In genomic region chr3:194633349-194634004, GRCh38 we compare ENCODE assay signal across 1 cellular context.
TF ChIP-seq lines count a peak whose summit lies in the region.

Gene TMEM44 (minus strand): TSS chr3:194633419. CDS start chr3:194633215, 204 bp downstream.

TF ChIP-seq in HepG2, 621 proteins besides CTCF, POLR2A, EP300 and RAD21 (continued from another document and continues in another):
- no peak for TF ChIP-seq TSC22D2 (CRISPR knock-in tag; IDR thresholded peaks at IDR 0.05; ENCODE audit: borderline replicate concordance)
- no peak for TF ChIP-seq RBM22 (optimal IDR thresholded peaks at IDR 0.05; ENCODE audit: low read length)
- no peak for TF ChIP-seq ZNF232 (CRISPR knock-in tag; IDR thresholded peaks at IDR 0.05; ENCODE audit: borderline replicate concordance)
- no peak for TF ChIP-seq ZNF343 (CRISPR knock-in tag; IDR thresholded peaks at IDR 0.05)
- TF ChIP-seq NONO (IDR thresholded peaks at IDR 0.05): no peak
- peak; percentile 41; the same call in 1 of the 2 replicates for TF ChIP-seq NONO (CRISPR knock-in tag; conservative IDR thresholded peaks at IDR 0.05)
- TF ChIP-seq PAXIP1 (CRISPR knock-in tag; conservative IDR thresholded peaks at IDR 0.05): peak; percentile 59
- peak; percentile 56; the same call in 1 of the 2 replicates for TF ChIP-seq MYC (CRISPR knock-in tag; IDR thresholded peaks at IDR 0.05; ENCODE audit: borderline replicate concordance)
- TF ChIP-seq TIGD3 (CRISPR knock-in tag; IDR thresholded peaks at IDR 0.05; ENCODE audit: borderline replicate concordance): no peak
- no peak for TF ChIP-seq EED (CRISPR knock-in tag; IDR thresholded peaks at IDR 0.05)
- no peak for TF ChIP-seq ZSCAN5A (CRISPR knock-in tag; IDR thresholded peaks at IDR 0.05; ENCODE audit: borderline replicate concordance)
- no peak for TF ChIP-seq ATF7 (IDR thresholded peaks at IDR 0.05)
- no peak for TF ChIP-seq ATF7 (CRISPR knock-in tag; IDR thresholded peaks at IDR 0.05)
- no peak for TF ChIP-seq PPARG (CRISPR knock-in tag; conservative IDR thresholded peaks at IDR 0.05)
- TF ChIP-seq CREBL2 (CRISPR knock-in tag; IDR thresholded peaks at IDR 0.05; ENCODE audit: borderline replicate concordance): no peak
- TF ChIP-seq MEF2D (CRISPR knock-in tag; IDR thresholded peaks at IDR 0.05): no peak
- no peak for TF ChIP-seq HMG20B (CRISPR knock-in tag; conservative IDR thresholded peaks at IDR 0.05)
- peak in 1 of 2 experiments; percentile 83; a peak in 1 of 4 replicates for TF ChIP-seq KLF16 (CRISPR knock-in tag; IDR thresholded peaks at IDR 0.05)
- peak; percentile 80 for TF ChIP-seq TBX2 (CRISPR knock-in tag; IDR thresholded peaks at IDR 0.05; ENCODE audit: borderline replicate concordance)
- TF ChIP-seq HOXA7 (CRISPR knock-in tag; IDR thresholded peaks at IDR 0.05): no peak
- TF ChIP-seq PTBP1 (IDR thresholded peaks at IDR 0.05; ENCODE audit: low read depth, low read length, poor library complexity, severe bottlenecking): no peak
- TF ChIP-seq CBX2 (IDR thresholded peaks at IDR 0.05; ENCODE audit: low read depth, low read length): no peak
- TF ChIP-seq CBX2 (CRISPR knock-in tag; IDR thresholded peaks at IDR 0.05; ENCODE audit: low read depth): no peak
- no peak for TF ChIP-seq ZNF577 (CRISPR knock-in tag; IDR thresholded peaks at IDR 0.05; ENCODE audit: borderline replicate concordance, low read depth)
- no peak for TF ChIP-seq MTF2 (CRISPR knock-in tag; IDR thresholded peaks at IDR 0.05; ENCODE audit: borderline replicate concordance)
- no peak for TF ChIP-seq EHMT2 (IDR thresholded peaks at IDR 0.05; ENCODE audit: borderline replicate concordance, low read depth, low read length)
- TF ChIP-seq ZNF362 (CRISPR knock-in tag; IDR thresholded peaks at IDR 0.05; ENCODE audit: borderline replicate concordance): no peak
- TF ChIP-seq ZNF546 (CRISPR knock-in tag; conservative IDR thresholded peaks at IDR 0.05): no peak
- TF ChIP-seq MED1 (CRISPR knock-in tag; IDR thresholded peaks at IDR 0.05): peak; percentile 68
- TF ChIP-seq MZF1 (CRISPR knock-in tag; IDR thresholded peaks at IDR 0.05; ENCODE audit: borderline replicate concordance): no peak
- no peak for TF ChIP-seq NFIC (IDR thresholded peaks at IDR 0.05; ENCODE audit: low read length)
- peak; percentile 21; the same call in 1 of the 2 replicates for TF ChIP-seq MTERF4 (CRISPR knock-in tag; IDR thresholded peaks at IDR 0.05)
- no peak for TF ChIP-seq ZNF460 (CRISPR knock-in tag; IDR thresholded peaks at IDR 0.05; ENCODE audit: borderline replicate concordance)
- TF ChIP-seq ZNF660 (CRISPR knock-in tag; IDR thresholded peaks at IDR 0.05; ENCODE audit: borderline replicate concordance, low read depth): no peak
- no peak for TF ChIP-seq MIER3 (CRISPR knock-in tag; IDR thresholded peaks at IDR 0.05; ENCODE audit: borderline replicate concordance)
- peak; percentile 72 for TF ChIP-seq ZMYM4 (CRISPR knock-in tag; IDR thresholded peaks at IDR 0.05)
- TF ChIP-seq IKZF4 (CRISPR knock-in tag; IDR thresholded peaks at IDR 0.05; ENCODE audit: borderline replicate concordance, low read depth, not compliant biosample characterization): no peak
- peak; percentile 38; the same call in 1 of the 2 replicates for TF ChIP-seq PHF8 (CRISPR knock-in tag; IDR thresholded peaks at IDR 0.05)
- no peak for TF ChIP-seq ZMYM3 (CRISPR knock-in tag; IDR thresholded peaks at IDR 0.05)
- TF ChIP-seq ZBTB20 (CRISPR knock-in tag; IDR thresholded peaks at IDR 0.05; ENCODE audit: borderline replicate concordance, low read depth): no peak
- TF ChIP-seq ZNF850 (CRISPR knock-in tag; conservative IDR thresholded peaks at IDR 0.05): no peak
- 0 out of 2 replicates have a peak, but pooled peaks have one; percentile 22 for TF ChIP-seq CEBPG (CRISPR knock-in tag; IDR thresholded peaks at IDR 0.05)
- TF ChIP-seq GABPB1 (CRISPR knock-in tag; IDR thresholded peaks at IDR 0.05): peak; percentile 79
- TF ChIP-seq ZNF484 (CRISPR knock-in tag; IDR thresholded peaks at IDR 0.05; ENCODE audit: borderline replicate concordance, low read depth): no peak
- TF ChIP-seq ZFP62 (CRISPR knock-in tag; IDR thresholded peaks at IDR 0.05): no peak
- peak; percentile 78; the same call in 1 of the 2 replicates for TF ChIP-seq ZNF800 (CRISPR knock-in tag; IDR thresholded peaks at IDR 0.05)
- TF ChIP-seq E2F1 (CRISPR knock-in tag; IDR thresholded peaks at IDR 0.05): no peak
- TF ChIP-seq NR0B2 (CRISPR knock-in tag; IDR thresholded peaks at IDR 0.05): no peak
- no peak for TF ChIP-seq DDIT3 (CRISPR knock-in tag; IDR thresholded peaks at IDR 0.05)
- TF ChIP-seq ZNF432 (CRISPR knock-in tag; IDR thresholded peaks at IDR 0.05; ENCODE audit: borderline replicate concordance): no peak
- TF ChIP-seq HBP1 (CRISPR knock-in tag; IDR thresholded peaks at IDR 0.05; ENCODE audit: low read depth): no peak
- TF ChIP-seq GATA4 (IDR thresholded peaks at IDR 0.05; ENCODE audit: borderline replicate concordance, low read depth): no peak
- no peak for TF ChIP-seq SMYD3 (CRISPR knock-in tag; IDR thresholded peaks at IDR 0.05)
